ENCODE assay signal across 32 cellular contexts in the genomic region with DNA sequence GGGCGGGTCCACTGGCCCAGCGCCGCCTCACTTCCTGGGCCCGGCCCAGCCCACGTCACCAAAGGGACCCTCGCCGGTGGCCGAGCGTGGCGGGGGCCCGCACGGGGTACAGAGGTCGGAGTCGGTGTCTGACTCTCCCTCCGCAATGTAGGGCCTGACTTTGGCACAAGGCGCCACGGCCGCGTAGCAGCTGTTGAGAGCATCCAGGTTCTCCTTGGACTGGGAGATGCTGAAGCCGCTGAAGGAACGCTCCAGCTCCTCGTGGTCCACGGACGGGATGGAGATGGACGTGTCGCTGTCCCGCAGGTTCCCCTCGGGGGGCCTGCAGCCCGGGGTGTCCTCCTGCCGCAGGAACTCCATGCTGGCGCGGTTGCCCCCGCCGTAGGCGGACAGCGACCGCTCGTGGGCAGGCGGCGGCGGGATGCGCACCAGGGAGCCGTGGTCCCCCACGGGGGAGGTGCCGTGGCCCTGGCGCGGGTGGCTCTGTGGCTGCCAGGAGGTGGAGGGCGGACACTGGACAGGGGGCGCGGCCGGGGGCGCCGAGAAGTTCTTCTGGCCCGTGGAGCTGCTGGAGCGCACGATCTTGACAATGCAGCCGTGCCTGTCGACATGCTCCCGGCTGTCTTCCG. TPM values are rescaled to one million over a fixed set of nuclear protein-coding genes. Genes with fewer than 3 reads are reported as not detected.
"Had no signal": no experiment of that assay in that cellular context is flagged by ENCODE, and none has a peak within 500 bp of the region (broad histone marks: within the 10 kb centered on the region; RNA-seq: fewer than 3 reads in every experiment).

No MANE protein-coding gene starts in this region.

- H3K9ac ChIP-seq: parathyroid adenoma had no signal

- H3K79me2 ChIP-seq: parathyroid adenoma had no signal

- H3K4me3 ChIP-seq: ovary, psoas muscle, skin epidermis, smooth muscle cell, spleen, stomach, thoracic aorta, thyroid gland, tibial nerve, upper lobe of left lung, vagina had no signal

- H3K36me3 ChIP-seq: ovary, spleen, stomach, thoracic aorta, thyroid gland, tibial nerve, upper lobe of left lung, vagina had no signal

- DNase-seq: naive B cell; naive thymus-derived CD8-positive, alpha-beta T cell; nephron progenitor cell; occipital lobe; ovary; psoas muscle; spleen; stimulated activated CD4-positive, alpha-beta T cell treated with anti-CD3 and anti-CD28 coated beads, Interleukin-12 subunit alpha, Interleukin-12 subunit beta, amount 100 ng/mL, for 4 hours; stimulated activated CD4-positive, alpha-beta T cell treated with anti-CD3 and anti-CD28 coated beads, Interleukin-1b, Interleukin-23, amount 100 ng/mL, for 48 hours; stimulated activated CD4-positive, alpha-beta T cell treated with anti-CD3 and anti-CD28 coated beads, Interleukin-4, amount 100 ng/mL, for 1 hour; stimulated activated CD4-positive, alpha-beta T cell treated with anti-CD3 and anti-CD28 coated beads, Interleukin-4, amount 100 ng/mL, for 4 hours; stimulated activated CD8-positive, alpha-beta memory T cell treated with anti-CD3 and anti-CD28 coated beads, Interleukin-4, amount 100 ng/mL, for 48 hours; stimulated activated naive B cell treated with anti-CD40 and anti-IgM and Interleukin-4, amounts not matched to agents 10 μg/mL and 1 μg/mL and 100 μg/mL, for 72 hours; stimulated activated naive CD4-positive, alpha-beta T cell treated with Interleukin-2 at 50 U/mL for 16 hours; stomach; thyroid gland; trophoblast cell had no signal

- H3K27ac ChIP-seq: ovary, parathyroid adenoma, psoas muscle, skin epidermis, spleen, stomach, thoracic aorta, thyroid gland, tibial nerve, upper lobe of left lung, vagina had no signal

- H2AFZ ChIP-seq: parathyroid adenoma had no signal

- FAIRE-seq: urothelium cell line had no signal

- ATAC-seq: naive thymus-derived CD8-positive, alpha-beta T cell; natural killer cell treated with Interleukin-12 subunit alpha and Interleukin-12 subunit beta and Interleukin-15 and Interleukin-18, amount 100 ng/mL, for 72 hours; psoas muscle; right cardiac atrium; sciatic nerve; stimulated activated naive B cell treated with anti-CD40 and anti-IgM and Interleukin-4, amounts not matched to agents 10 μg/mL and 1 μg/mL and 100 μg/mL, for 72 hours had no signal

- H3K27me3 ChIP-seq: ovary, thyroid gland, upper lobe of left lung, vagina had no signal

- H3K4me1 ChIP-seq: parathyroid adenoma, psoas muscle, stomach, thyroid gland, tibial nerve, upper lobe of left lung, vagina had no signal

- H3K9me3 ChIP-seq: ovary, psoas muscle, spleen, stomach, thoracic aorta, thyroid gland, upper lobe of left lung, vagina had no signal

- H3K4me2 ChIP-seq: smooth muscle cell had no signal

RNA-seq across cellular contexts. Expression of gene CHRNA4, which starts 45.6 kb away (rescaled TPM):
- total RNA-seq: naive thymus-derived CD8-positive, alpha-beta T cell; natural killer cell treated with Interleukin-12 subunit alpha and Interleukin-12 subunit beta and Interleukin-15 and Interleukin-18, amount 100 ng/mL, for 72 hours; osteoblast; renal cortical epithelial cell; smooth muscle cell; subcutaneous adipose tissue; thoracic aorta; ureter had no signal
- polyA plus RNA-seq: naive thymus-derived CD8-positive, alpha-beta T cell had no signal
